9 cellular contexts compared by ENCODE assay signal in genomic region chr11:71080239-71081097, GRCh38.
DNase-seq lines count a peak whose midpoint lies in the region; ATAC-seq, FAIRE-seq and TF ChIP-seq lines count a peak whose summit lies in the region.
"Had no signal": no experiment of that assay in that cellular context is flagged by ENCODE, and none has a peak within 500 bp of the region (broad histone marks: within the 10 kb centered on the region; RNA-seq: fewer than 3 reads in every experiment).

No MANE protein-coding gene starts in this region.

- H3K4me1 Mint-ChIP-seq in activated CD4-positive, alpha-beta memory T cell treated with anti-CD3 and anti-CD28 coated beads for 36 hours (ENCODE audit: low read depth): no peaks in the 10 kb centered on the region

- no peak overlapping the region for H3K4me3 Mint-ChIP-seq in activated CD4-positive, alpha-beta memory T cell treated with anti-CD3 and anti-CD28 coated beads for 36 hours

- TF ChIP-seq CTCF in foreskin fibroblast (IDR thresholded peaks at IDR 0.05; ENCODE audit: low read depth, low read length): peak; percentile 62
- peak; percentile 15 to 49 (median 34) for TF ChIP-seq CTCF in pancreas (IDR thresholded peaks at IDR 0.05)

- no peak overlapping the region for H3K27ac ChIP-seq in pancreas
- H3K27ac ChIP-seq: neutrophil had no signal

- DNase-seq in C1 segment of cervical spinal cord (lab: John Stamatoyannopoulos, UW) (peak in 9 of 14 donors; percentile 1 to 36 (median 13)), HAP-1 (ENCODE audit: low spot score in 2 of 2) (peak; percentile 37 to 76), NCI-H226 (peak; percentile 52), foreskin fibroblast (peak; percentile 28 to 70), pancreas (peak in 4 of 6 donors; percentile 39 to 61 (median 56))
- peak; percentile 67 for DNase-seq in activated CD4-positive, alpha-beta memory T cell treated with anti-CD3 and anti-CD28 coated beads for 36 hours

- peaks cover 2% of the 10 kb centered on the region for H3K27me3 Mint-ChIP-seq in activated CD4-positive, alpha-beta memory T cell treated with anti-CD3 and anti-CD28 coated beads for 36 hours

- in situ Hi-C loops in HAP-1 (cut with MboI; ENCODE audit: low sequenced_read_pairs): no loop called here

- no peaks in the 10 kb centered on the region for H3K9me3 Mint-ChIP-seq in activated CD4-positive, alpha-beta memory T cell treated with anti-CD3 and anti-CD28 coated beads for 36 hours

- CTCF ChIA-PET in activated CD4-positive, alpha-beta memory T cell treated with anti-CD3 and anti-CD28 coated beads for 36 hours (lab: Charles Lee): no interaction called here

- no peaks in the 10 kb centered on the region for H3K4me1 ChIP-seq in HAP-1
- no peaks in the 10 kb centered on the region for H3K4me1 ChIP-seq in pancreas

- H3K27me3 ChIP-seq in HAP-1 (ENCODE audit: low read depth): no peaks in the 10 kb centered on the region
- H3K27me3 ChIP-seq in pancreas: no peaks in the 10 kb centered on the region
- H3K27me3 ChIP-seq: neutrophil had no signal

- no peaks in the 10 kb centered on the region for H3K36me3 Mint-ChIP-seq in activated CD4-positive, alpha-beta memory T cell treated with anti-CD3 and anti-CD28 coated beads for 36 hours

- intact Hi-C loops in activated CD4-positive, alpha-beta memory T cell treated with anti-CD3 and anti-CD28 coated beads for 36 hours (cut with micrococcal nuclease): no loop called here
- intact Hi-C loops in pancreas (cut with DNase I): no loop called here

- H3K9me3 ChIP-seq in HAP-1: no peaks in the 10 kb centered on the region
- no peaks in the 10 kb centered on the region for H3K9me3 ChIP-seq in pancreas
- H3K9me3 ChIP-seq: neutrophil had no signal

- H3K4me3 ChIP-seq in HAP-1: no peak overlapping the region
- no peak overlapping the region for H3K4me3 ChIP-seq in foreskin fibroblast (ENCODE audit: low read depth in 1 of 2, low read length in 2 of 2)
- H3K4me3 ChIP-seq in pancreas: no peak overlapping the region

- POLR2A ChIA-PET in activated CD4-positive, alpha-beta memory T cell treated with anti-CD3 and anti-CD28 coated beads for 36 hours (lab: Charles Lee): no interaction called here

- no peak for FAIRE-seq in pancreas (lab: Jason Lieb, UNC)

- H3K36me3 ChIP-seq in HAP-1 (replicated peaks) (no peaks in the 10 kb centered on the region), pancreas (no peaks in the 10 kb centered on the region)
- H3K36me3 ChIP-seq: neutrophil had no signal

- H3K27ac Mint-ChIP-seq in activated CD4-positive, alpha-beta memory T cell treated with anti-CD3 and anti-CD28 coated beads for 36 hours: no peak overlapping the region

- 70 to 76% methylated on average over 25 of the region's 25 CpGs for WGBS in pancreas, 2 donors

- ATAC-seq in pancreas (peak; percentile 46 to 87 (median 80)), GM19397 (IDR thresholded peaks at IDR 0.05; ENCODE audit: unreplicated experiment) (no peak), GM21515 (IDR thresholded peaks at IDR 0.05; ENCODE audit: unreplicated experiment) (no peak)

Comparison
In these comparisons a context has a peak if more than half of its experiments do, and no peak if none do; other contexts are left out.
1. DNase-seq: peak in every context shown above with its lines; median percentile 67 in activated CD4-positive, alpha-beta memory T cell treated with anti-CD3 and anti-CD28 coated beads for 36 hours; 56 in HAP-1; 56 in pancreas; 52 in NCI-H226; 49 in foreskin fibroblast; 13 in C1 segment of cervical spinal cord.
2. ATAC-seq: peak in pancreas (4 of 4); none in GM19397 (single experiment) and GM21515 (single experiment).